In the genomic region with DNA sequence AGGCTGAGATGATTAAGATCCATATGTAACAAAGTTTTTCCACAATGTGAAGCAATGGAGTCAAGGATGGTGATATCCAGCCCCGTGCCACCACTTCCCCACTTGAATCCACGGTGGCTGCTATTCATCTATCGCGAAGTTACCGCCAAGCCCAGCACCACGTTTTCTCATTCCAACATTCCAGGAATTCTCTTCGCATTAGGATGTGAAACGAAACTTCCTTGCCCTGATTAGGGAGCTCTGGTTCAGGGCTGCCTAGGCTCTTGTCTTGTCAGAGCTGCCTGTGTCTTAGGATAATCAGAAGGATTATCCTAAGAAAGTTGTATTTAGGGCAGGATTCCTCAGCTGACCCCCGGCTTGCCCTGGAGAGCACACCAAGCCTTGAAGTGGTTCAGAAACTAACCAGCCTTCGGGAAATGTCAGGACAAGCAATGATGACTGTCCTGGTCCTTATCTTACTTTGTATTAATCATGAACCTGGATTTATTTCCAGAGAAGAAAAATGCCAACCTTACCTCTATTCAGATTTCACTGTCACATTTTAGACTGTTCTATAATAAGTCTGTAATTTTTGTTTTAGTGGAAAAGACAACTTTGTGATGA, we compare ENCODE assay signal across 1 cellular context.
TF ChIP-seq lines count a peak whose summit lies in the region.

No MANE protein-coding gene starts in this region.

TF ChIP-seq in IMR-90, 13 proteins besides CTCF, POLR2A, EP300 and RAD21:
- TF ChIP-seq NFE2L2 (IDR thresholded peaks at IDR 0.05; ENCODE audit: low read depth, low read length) (no peak), CEBPB (IDR thresholded peaks at IDR 0.05; ENCODE audit: low read depth, low read length) (no peak), MAZ (IDR thresholded peaks at IDR 0.05; ENCODE audit: borderline replicate concordance, low read depth, low read length) (no peak), FOS (IDR thresholded peaks at IDR 0.05; ENCODE audit: low read depth, low read length) (no peak), RFX5 (IDR thresholded peaks at IDR 0.05; ENCODE audit: low read depth, low read length) (no peak), RCOR1 (IDR thresholded peaks at IDR 0.05; ENCODE audit: insufficient replicate concordance, low read length) (no peak), MXI1 (IDR thresholded peaks at IDR 0.05; ENCODE audit: borderline replicate concordance, low read depth, low read length) (no peak), MAFK (IDR thresholded peaks at IDR 0.05; ENCODE audit: low read depth, low read length) (no peak), CHD1 (IDR thresholded peaks at IDR 0.05; ENCODE audit: low read depth, low read length) (no peak), BHLHE40 (IDR thresholded peaks at IDR 0.05; ENCODE audit: low read depth, low read length) (no peak), SMC3 (IDR thresholded peaks at IDR 0.05; ENCODE audit: low read depth, low read length) (no peak)
- TF ChIP-seq, protein P1, sequence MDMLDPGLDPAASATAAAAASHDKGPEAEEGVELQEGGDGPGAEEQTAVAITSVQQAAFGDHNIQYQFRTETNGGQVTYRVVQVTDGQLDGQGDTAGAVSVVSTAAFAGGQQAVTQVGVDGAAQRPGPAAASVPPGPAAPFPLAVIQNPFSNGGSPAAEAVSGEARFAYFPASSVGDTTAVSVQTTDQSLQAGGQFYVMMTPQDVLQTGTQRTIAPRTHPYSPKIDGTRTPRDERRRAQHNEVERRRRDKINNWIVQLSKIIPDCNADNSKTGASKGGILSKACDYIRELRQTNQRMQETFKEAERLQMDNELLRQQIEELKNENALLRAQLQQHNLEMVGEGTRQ (IDR thresholded peaks at IDR 0.05; ENCODE audit: low read depth, low read length) = no peak
- TF ChIP-seq, protein P2, sequence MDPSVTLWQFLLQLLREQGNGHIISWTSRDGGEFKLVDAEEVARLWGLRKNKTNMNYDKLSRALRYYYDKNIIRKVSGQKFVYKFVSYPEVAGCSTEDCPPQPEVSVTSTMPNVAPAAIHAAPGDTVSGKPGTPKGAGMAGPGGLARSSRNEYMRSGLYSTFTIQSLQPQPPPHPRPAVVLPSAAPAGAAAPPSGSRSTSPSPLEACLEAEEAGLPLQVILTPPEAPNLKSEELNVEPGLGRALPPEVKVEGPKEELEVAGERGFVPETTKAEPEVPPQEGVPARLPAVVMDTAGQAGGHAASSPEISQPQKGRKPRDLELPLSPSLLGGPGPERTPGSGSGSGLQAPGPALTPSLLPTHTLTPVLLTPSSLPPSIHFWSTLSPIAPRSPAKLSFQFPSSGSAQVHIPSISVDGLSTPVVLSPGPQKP (IDR thresholded peaks at IDR 0.05; ENCODE audit: borderline replicate concordance, low read depth, low read length) = no peak
